Comparison of ENCODE assay signal across 18 cellular contexts in genomic region chr5:133926489-133926878, GRCh38.
"Had no signal": no experiment of that assay in that cellular context is flagged by ENCODE, and none has a peak within 500 bp of the region (broad histone marks: within the 10 kb centered on the region; RNA-seq: fewer than 3 reads in every experiment).

No MANE protein-coding gene starts in this region.

- H3K27ac Mint-ChIP-seq: activated naive CD4-positive, alpha-beta T cell treated with anti-CD3 and anti-CD28 coated beads, Interleukin-2, amount 50 U/mL, for 72 hours; dendritic cell treated with granulocyte-macrophage colony-stimulating factor and Interleukin-4, amounts not matched to agents 40 ng/mL and 50 ng/mL, for 4 days; T-helper 1 cell treated with Interleukin-12 subunit alpha and Interleukin-12 subunit beta and Interleukin-4 antibody, amounts not matched to agents 30 μg/mL and 1 μg/mL, for 36 hours had no signal

- H3K36me3 ChIP-seq: adrenal gland, gastrocnemius medialis, heart left ventricle, neutrophil, sigmoid colon, tibial nerve had no signal

- H3K36me3 Mint-ChIP-seq: activated naive CD4-positive, alpha-beta T cell treated with anti-CD3 and anti-CD28 coated beads, Interleukin-2, amount 50 U/mL, for 72 hours; naive thymus-derived CD8-positive, alpha-beta T cell had no signal

- H3K4me3 ChIP-seq: adrenal gland, gastrocnemius medialis, heart left ventricle, sigmoid colon, tibial nerve had no signal

- H3K27ac ChIP-seq: adrenal gland, gastrocnemius medialis, heart left ventricle, neutrophil, parathyroid adenoma, sigmoid colon, tibial nerve had no signal

- H3K4me3 Mint-ChIP-seq: dendritic cell treated with granulocyte-macrophage colony-stimulating factor and Interleukin-4, amounts not matched to agents 40 ng/mL and 50 ng/mL, for 4 days; naive thymus-derived CD8-positive, alpha-beta T cell; T-helper 1 cell treated with Interleukin-12 subunit alpha and Interleukin-12 subunit beta and Interleukin-4 antibody, amounts not matched to agents 30 μg/mL and 1 μg/mL, for 36 hours had no signal

- H3K9me3 Mint-ChIP-seq: activated naive CD4-positive, alpha-beta T cell treated with anti-CD3 and anti-CD28 coated beads, Interleukin-2, amount 50 U/mL, for 72 hours; dendritic cell treated with granulocyte-macrophage colony-stimulating factor and Interleukin-4, amounts not matched to agents 40 ng/mL and 50 ng/mL, for 4 days; naive thymus-derived CD8-positive, alpha-beta T cell; T-helper 1 cell treated with Interleukin-12 subunit alpha and Interleukin-12 subunit beta and Interleukin-4 antibody, amounts not matched to agents 30 μg/mL and 1 μg/mL, for 36 hours had no signal

- H3K27me3 ChIP-seq: adrenal gland, gastrocnemius medialis, sigmoid colon, tibial nerve had no signal

- H3K9me3 ChIP-seq: adrenal gland, gastrocnemius medialis, heart left ventricle, neutrophil, sigmoid colon, tibial nerve had no signal

- H3K4me1 ChIP-seq: gastrocnemius medialis, parathyroid adenoma, sigmoid colon had no signal

- H3K9ac ChIP-seq: parathyroid adenoma had no signal

- DNase-seq: activated CD4-positive, alpha-beta T cell treated with anti-CD3 and anti-CD28 coated beads, Interleukin-2, amount 50 U/mL, for 4 hours; activated gamma-delta T cell treated with Interleukin-2 at 50 U/mL for 16 hours; adrenal gland; effector CD8-positive, alpha-beta T cell; gastrocnemius medialis; heart left ventricle; naive thymus-derived CD8-positive, alpha-beta T cell; sigmoid colon; stimulated activated CD4-positive, alpha-beta T cell treated with anti-CD3 and anti-CD28 coated beads, Interleukin-4, amount 100 ng/mL, for 24 hours; stimulated activated naive CD4-positive, alpha-beta T cell; substantia nigra had no signal

- FAIRE-seq: astrocyte had no signal

- ATAC-seq: activated naive CD4-positive, alpha-beta T cell treated with anti-CD3 and anti-CD28 coated beads, Interleukin-2, amount 50 U/mL, for 72 hours; gastrocnemius medialis; naive thymus-derived CD8-positive, alpha-beta T cell had no signal
